8 cellular contexts compared by ENCODE assay signal in genomic region chr12:124747426-124748161, GRCh38.
DNase-seq lines count a peak whose midpoint lies in the region; ATAC-seq and TF ChIP-seq lines count a peak whose summit lies in the region.

No MANE protein-coding gene starts in this region.

- ATAC-seq in GM19463 (IDR thresholded peaks at IDR 0.05; ENCODE audit: unreplicated experiment) (peak; percentile 61), esophagus mucosa (peak; percentile 66), GM21717 (IDR thresholded peaks at IDR 0.05; ENCODE audit: unreplicated experiment) (no peak), GM21367 (IDR thresholded peaks at IDR 0.05; ENCODE audit: unreplicated experiment) (no peak)

- H3K4me3 ChIP-seq in skeletal muscle tissue (ENCODE audit: low read length in 3 of 3) (no peak overlapping the region), coronary artery (no peak overlapping the region)

- no peaks in the 10 kb centered on the region for H3K27me3 ChIP-seq in skeletal muscle tissue (ENCODE audit: control insufficient read depth in 3 of 3, insufficient read depth in 3 of 3, low read length in 3 of 3)

- H3K27ac ChIP-seq in skeletal muscle tissue (ENCODE audit: low read depth, low read length), result peak overlapping the region; percentile 87
- peak overlapping the region in 1 of 2 donors; percentile 94 for H3K27ac ChIP-seq in coronary artery

- no peak for TF ChIP-seq CTCF in coronary artery (IDR thresholded peaks at IDR 0.05)

- peaks cover 27 to 40% (median 28%) of the 10 kb centered on the region in 3 donors for H3K4me1 ChIP-seq in skeletal muscle tissue (ENCODE audit: control insufficient read depth in 3 of 3, insufficient read depth in 3 of 3, low read length in 3 of 3)

- no peaks in the 10 kb centered on the region for H3K36me3 ChIP-seq in skeletal muscle tissue (ENCODE audit: control insufficient read depth in 3 of 3, insufficient read depth in 3 of 3, low read length in 3 of 3)

- H3K9ac ChIP-seq in skeletal muscle tissue (ENCODE audit: low read depth in 1 of 3, low read length in 3 of 3), result peak overlapping the region in 1 of 3 donors; percentile 45

- DNase-seq in NOMO-1 (lab: John Stamatoyannopoulos, UW; ENCODE audit: unreplicated experiment in 2 of 2) (peak; percentile 53 to 92), inferior parietal cortex (ENCODE audit: extremely low spot score) (no peak), coronary artery (ENCODE audit: low spot score) (no peak)

- H3K9me3 ChIP-seq in skeletal muscle tissue (ENCODE audit: control insufficient read depth in 3 of 3, low read length in 3 of 3), result no peaks in the 10 kb centered on the region

Comparison
In these comparisons a context has a peak if more than half of its experiments do, and no peak if none do; other contexts are left out.
1. ATAC-seq: peak in GM19463 (single experiment) and esophagus mucosa (single experiment); none in GM21717 (single experiment) and GM21367 (single experiment).
2. DNase-seq: peak in NOMO-1 (2 of 2); none in inferior parietal cortex (single experiment) and coronary artery (single experiment).